In genomic region chr11:123080023-123080422, GRCh38 we compare ENCODE assay signal across 17 cellular contexts.
"Had no signal": no experiment of that assay in that cellular context is flagged by ENCODE, and none has a peak within 500 bp of the region (broad histone marks: within the 10 kb centered on the region; RNA-seq: fewer than 3 reads in every experiment).

No MANE protein-coding gene starts in this region.

- H3K27me3 Mint-ChIP-seq: activated B cell treated with CpG ODN at 0.5 μM for 24 hours; activated CD4-positive, alpha-beta T cell treated with anti-CD3 and anti-CD28 coated beads, Interleukin-2, amount 10 ng/mL, durations not matched to agents 7 days and 5 days; natural killer cell treated with Interleukin-12 subunit alpha and Interleukin-12 subunit beta and Interleukin-15 and Interleukin-18, amount 100 ng/mL, for 72 hours; stimulated activated memory B cell treated with anti-CD40 and anti-IgM and Interleukin-4, amounts not matched to agents 10 μg/mL and 1 μg/mL and 100 μg/mL, for 72 hours had no signal

- H3K9me3 Mint-ChIP-seq: activated B cell treated with CpG ODN at 0.5 μM for 24 hours; natural killer cell treated with Interleukin-12 subunit alpha and Interleukin-12 subunit beta and Interleukin-15 and Interleukin-18, amount 100 ng/mL, for 72 hours had no signal

- H3K27ac Mint-ChIP-seq: activated B cell treated with CpG ODN at 0.5 μM for 24 hours; activated CD4-positive, alpha-beta T cell treated with anti-CD3 and anti-CD28 coated beads, Interleukin-2, amount 10 ng/mL, durations not matched to agents 7 days and 5 days; stimulated activated memory B cell treated with anti-CD40 and anti-IgM and Interleukin-4, amounts not matched to agents 10 μg/mL and 1 μg/mL and 100 μg/mL, for 72 hours had no signal

- H3K27ac ChIP-seq: dorsolateral prefrontal cortex, hepatocyte, lower lobe of right lung, parathyroid adenoma, sigmoid colon, SJCRH30, testis, upper lobe of left lung had no signal

- H3K36me3 Mint-ChIP-seq: natural killer cell treated with Interleukin-12 subunit alpha and Interleukin-12 subunit beta and Interleukin-15 and Interleukin-18, amount 100 ng/mL, for 72 hours; stimulated activated memory B cell treated with anti-CD40 and anti-IgM and Interleukin-4, amounts not matched to agents 10 μg/mL and 1 μg/mL and 100 μg/mL, for 72 hours had no signal

- DNase-seq: activated B cell treated with CpG ODN at 0.5 μM for 24 hours; activated CD4-positive, alpha-beta T cell treated with anti-CD3 and anti-CD28 coated beads, Interleukin-2, amount 10 ng/mL, durations not matched to agents 7 days and 5 days; activated gamma-delta T cell treated with Interleukin-2 at 50 U/mL for 16 hours; anterior cingulate cortex; caudate nucleus; dorsolateral prefrontal cortex; lower lobe of right lung; sigmoid colon; SJCRH30; stimulated activated CD4-positive, alpha-beta T cell treated with anti-CD3 and anti-CD28 coated beads, Interleukin-4, amount 100 ng/mL, for 24 hours; testis; upper lobe of left lung had no signal

- H3K4me1 Mint-ChIP-seq: activated B cell treated with CpG ODN at 0.5 μM for 24 hours; stimulated activated memory B cell treated with anti-CD40 and anti-IgM and Interleukin-4, amounts not matched to agents 10 μg/mL and 1 μg/mL and 100 μg/mL, for 72 hours had no signal

- ATAC-seq: lower lobe of right lung; natural killer cell treated with Interleukin-12 subunit alpha and Interleukin-12 subunit beta and Interleukin-15 and Interleukin-18, amount 100 ng/mL, for 72 hours; stimulated activated memory B cell treated with anti-CD40 and anti-IgM and Interleukin-4, amounts not matched to agents 10 μg/mL and 1 μg/mL and 100 μg/mL, for 72 hours had no signal

- H3K4me3 Mint-ChIP-seq: activated B cell treated with CpG ODN at 0.5 μM for 24 hours; activated CD4-positive, alpha-beta T cell treated with anti-CD3 and anti-CD28 coated beads, Interleukin-2, amount 10 ng/mL, durations not matched to agents 7 days and 5 days; brain; natural killer cell treated with Interleukin-12 subunit alpha and Interleukin-12 subunit beta and Interleukin-15 and Interleukin-18, amount 100 ng/mL, for 72 hours; stimulated activated memory B cell treated with anti-CD40 and anti-IgM and Interleukin-4, amounts not matched to agents 10 μg/mL and 1 μg/mL and 100 μg/mL, for 72 hours had no signal
